ENCODE assay signal across 27 cellular contexts in the genomic region with DNA sequence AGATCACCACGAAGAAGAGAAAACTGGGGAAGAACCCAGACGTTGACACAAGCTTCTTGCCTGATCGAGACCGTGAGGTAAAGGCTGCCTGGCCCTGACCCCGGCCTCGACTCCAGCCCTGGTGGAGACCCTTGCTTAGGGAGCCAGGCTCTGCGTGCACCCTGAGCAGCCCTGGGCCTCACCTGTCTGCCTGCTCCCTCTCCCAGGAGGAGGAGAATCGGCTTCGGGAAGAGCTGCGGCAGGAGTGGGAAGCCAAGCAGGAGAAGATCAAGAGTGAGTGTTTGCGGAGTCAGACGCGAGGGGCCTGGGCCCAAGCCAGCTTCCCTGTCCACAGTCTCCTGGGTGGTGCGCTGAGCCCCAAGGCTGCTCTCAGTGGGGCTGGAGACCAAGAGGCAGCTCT.
"Had no signal": no experiment of that assay in that cellular context is flagged by ENCODE, and none has a peak within 500 bp of the region (broad histone marks: within the 10 kb centered on the region; RNA-seq: fewer than 3 reads in every experiment).

No MANE protein-coding gene starts in this region.

- FAIRE-seq: colon, endometrium, endothelial cell of umbilical vein, frontal cortex had no signal

- H3K27ac Mint-ChIP-seq: dendritic cell treated with granulocyte-macrophage colony-stimulating factor and Interleukin-4, amounts not matched to agents 40 ng/mL and 50 ng/mL, for 4 days; effector memory CD8-positive, alpha-beta T cell; endodermal cell had no signal

- H3K4me3 Mint-ChIP-seq: dendritic cell treated with granulocyte-macrophage colony-stimulating factor and Interleukin-4, amounts not matched to agents 40 ng/mL and 50 ng/mL, for 4 days; effector memory CD8-positive, alpha-beta T cell; endodermal cell had no signal

- H3K4me1 ChIP-seq: colonic mucosa, foreskin keratinocyte had no signal

- H3K27me3 Mint-ChIP-seq: dendritic cell treated with granulocyte-macrophage colony-stimulating factor and Interleukin-4, amounts not matched to agents 40 ng/mL and 50 ng/mL, for 4 days; effector memory CD8-positive, alpha-beta T cell had no signal

- H3K4me1 Mint-ChIP-seq: endodermal cell had no signal

- H3K9me3 Mint-ChIP-seq: dendritic cell treated with granulocyte-macrophage colony-stimulating factor and Interleukin-4, amounts not matched to agents 40 ng/mL and 50 ng/mL, for 4 days; effector memory CD8-positive, alpha-beta T cell had no signal

- DNase-seq: colonic mucosa; cortex of kidney; dermis blood vessel endothelial cell; dorsolateral prefrontal cortex; effector CD4-positive, alpha-beta T cell; effector CD8-positive, alpha-beta T cell; effector memory CD4-positive, alpha-beta T cell; effector memory CD8-positive, alpha-beta T cell; endodermal cell; erythroblast; esophagus squamous epithelium; foreskin fibroblast; foreskin keratinocyte; foreskin melanocyte; gastrocnemius medialis; glutamatergic neuron; head of caudate nucleus had no signal

- H3K4me3 ChIP-seq: colonic mucosa, coronary artery, dorsolateral prefrontal cortex, esophagus muscularis mucosa, esophagus squamous epithelium, gastrocnemius medialis, gastroesophageal sphincter, heart left ventricle had no signal

- H3K9me3 ChIP-seq: colonic mucosa, esophagus muscularis mucosa, esophagus squamous epithelium, gastrocnemius medialis, gastroesophageal sphincter, heart left ventricle had no signal

- H3K27ac ChIP-seq: colonic mucosa, coronary artery, epithelial cell of prostate, esophagus muscularis mucosa, esophagus squamous epithelium, foreskin keratinocyte, gastrocnemius medialis, gastroesophageal sphincter, heart left ventricle had no signal
